In genomic region chr1:54379481-54380284, GRCh38 we compare ENCODE assay signal across 2 cellular contexts.
TF ChIP-seq lines count a peak whose summit lies in the region.

No MANE protein-coding gene starts in this region.

TF ChIP-seq in SK-N-SH, 30 proteins besides CTCF, POLR2A, EP300 and RAD21 (continued from another document):
- TF ChIP-seq REST (IDR thresholded peaks at IDR 0.05; ENCODE audit: low read depth, low read length), result no peak
- TF ChIP-seq TEAD4 (IDR thresholded peaks at IDR 0.05; ENCODE audit: borderline replicate concordance, insufficient read depth), result no peak
- no peak for TF ChIP-seq GABPA (IDR thresholded peaks at IDR 0.05; ENCODE audit: low read depth)
- no peak for TF ChIP-seq EZH2phosphoT487 (IDR thresholded peaks at IDR 0.05; ENCODE audit: borderline replicate concordance, low read depth)

TF ChIP-seq in SK-N-SH treated with all-trans-retinoic acid at 6 μM for 48 hours, 23 proteins besides CTCF, POLR2A, EP300 and RAD21 (continued from another document):
- no peak for TF ChIP-seq POU6F1 (CRISPR knock-in tag; IDR thresholded peaks at IDR 0.05; ENCODE audit: borderline replicate concordance, low read depth)
- TF ChIP-seq CSDC2 (CRISPR knock-in tag; IDR thresholded peaks at IDR 0.05), result no peak
- no peak for TF ChIP-seq ESRRG (CRISPR knock-in tag; IDR thresholded peaks at IDR 0.05)
- no peak for TF ChIP-seq ZNF8 (CRISPR knock-in tag; IDR thresholded peaks at IDR 0.05)
- TF ChIP-seq BACH2 (CRISPR knock-in tag; IDR thresholded peaks at IDR 0.05; ENCODE audit: borderline replicate concordance), result no peak
- TF ChIP-seq ZFP3 (CRISPR knock-in tag; IDR thresholded peaks at IDR 0.05), result no peak
- TF ChIP-seq CREB5 (CRISPR knock-in tag; IDR thresholded peaks at IDR 0.05; ENCODE audit: low read depth), result no peak
- no peak for TF ChIP-seq SNAI2 (CRISPR knock-in tag; IDR thresholded peaks at IDR 0.05)
